ENCODE assay signal across 34 cellular contexts in genomic region chr3:83251490-83251889, GRCh38.
"Had no signal": no experiment of that assay in that cellular context is flagged by ENCODE, and none has a peak within 500 bp of the region (broad histone marks: within the 10 kb centered on the region; RNA-seq: fewer than 3 reads in every experiment).

No MANE protein-coding gene starts in this region.

- H3K27ac ChIP-seq: KMS-11 had no signal

- H3K4me3 ChIP-seq: MG63 had no signal

- H3K9me3 ChIP-seq: MG63 had no signal

- DNase-seq: Karpas-422, Kasumi-1, MG63, MM.1S, MV-4-11, NCI-H1048, NCI-H1092, NCI-H1092 treated with DMSO at 0.1 percent for 48 hours, NCI-H1105, NCI-H1105 treated with DMSO at 0.1 percent for 48 hours, NCI-H1417, NCI-H1417 treated with DMSO at 0.1 percent for 48 hours, NCI-H1436, NCI-H1436 treated with DMSO at 0.1 percent for 48 hours, NCI-H146, NCI-H1694, NCI-H1694 treated with DMSO at 0.1 percent for 48 hours, NCI-H187, NCI-H187 treated with DMSO at 0.1 percent for 48 hours, NCI-H1930, NCI-H2029, NCI-H2029 treated with DMSO at 0.1 percent for 48 hours, NCI-H2081, NCI-H2081 treated with DMSO at 0.1 percent for 48 hours, NCI-H2107, NCI-H2171, NCI-H2171 treated with DMSO at 0.1 percent for 48 hours, NCI-H2227 treated with DMSO at 0.1 percent for 48 hours, NCI-H226, NCI-H345, NCI-H446, NCI-H446 treated with DMSO at 0.1 percent for 48 hours, NCI-H510A had no signal

- H3K9ac ChIP-seq: KMS-11 had no signal

- H3K36me3 ChIP-seq: MG63 had no signal

- H3K27me3 ChIP-seq: MG63 had no signal

- H3K4me2 ChIP-seq: KMS-11 had no signal
